28 cellular contexts compared by ENCODE assay signal in the genomic region with DNA sequence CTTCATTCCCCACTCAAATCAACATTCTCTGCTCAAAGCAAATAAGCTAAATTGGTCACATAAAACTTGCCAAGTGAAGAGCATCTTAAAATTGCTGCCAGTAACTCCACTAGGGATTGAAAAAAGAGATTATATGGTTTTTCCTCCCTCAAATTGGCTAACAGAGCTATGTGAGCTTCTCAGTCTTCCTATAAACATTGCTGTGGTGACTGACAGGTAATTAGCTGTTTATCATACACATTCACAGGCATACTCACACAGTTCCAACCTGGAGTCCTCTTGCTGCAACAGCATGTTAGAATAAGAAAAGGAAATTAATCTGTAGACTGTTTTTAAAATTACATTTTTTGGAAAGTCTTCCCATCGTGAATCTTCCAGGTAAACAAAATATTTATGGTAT.
DNase-seq lines count a peak whose midpoint lies in the region; TF ChIP-seq lines count a peak whose summit lies in the region.
"Had no signal": no experiment of that assay in that cellular context is flagged by ENCODE, and none has a peak within 500 bp of the region (broad histone marks: within the 10 kb centered on the region; RNA-seq: fewer than 3 reads in every experiment).

No MANE protein-coding gene starts in this region.

- no peaks in the 10 kb centered on the region for H3K27me3 ChIP-seq in neural cell (ENCODE audit: insufficient read depth, low read depth, low read length)
- H3K27me3 ChIP-seq: BE2C; BLaER1; BLaER1 treated with 17β-estradiol and CSF1 and Interleukin-3, amounts not matched to agents 10 nM and 100 nM had no signal

- TF ChIP-seq RAD21 in neural cell (conservative IDR thresholded peaks at IDR 0.05), result peak; percentile 47

- no peaks in the 10 kb centered on the region for H3F3A ChIP-seq in neural cell (ENCODE audit: insufficient read depth, low read length, poor library complexity, severe bottlenecking)

- H3K9me3 ChIP-seq in neural cell (ENCODE audit: low read length), result peaks cover 3% of the 10 kb centered on the region
- H3K9me3 ChIP-seq: A549, BE2C, BLaER1, Caco-2 had no signal

- TF ChIP-seq CTCF in neural cell (IDR thresholded peaks at IDR 0.05; ENCODE audit: poor library complexity, severe bottlenecking), result peak; percentile 23

- H3K4me3 ChIP-seq in neural cell (ENCODE audit: low read length), result no peak overlapping the region
- H3K4me3 ChIP-seq: A549; BLaER1; BLaER1 treated with 17β-estradiol and CSF1 and Interleukin-3, amounts not matched to agents 10 nM and 100 nM had no signal

- H3K36me3 ChIP-seq in neural cell (ENCODE audit: insufficient read depth, low read length), result no peaks in the 10 kb centered on the region
- H3K36me3 ChIP-seq: BE2C; BLaER1; BLaER1 treated with 17β-estradiol and CSF1 and Interleukin-3, amounts not matched to agents 10 nM and 100 nM had no signal

- H3K79me2 ChIP-seq in neural cell (replicated peaks; ENCODE audit: insufficient read depth, low read length), result no peaks in the 10 kb centered on the region

- peak overlapping the region; percentile 7 for H3K27ac ChIP-seq in neural cell (ENCODE audit: low read length)
- H3K27ac ChIP-seq: 22Rv1; A549; BLaER1; BLaER1 treated with 17β-estradiol and CSF1 and Interleukin-3, amounts not matched to agents 10 nM and 100 nM; C4-2B had no signal

- H3K9ac ChIP-seq in neural cell (ENCODE audit: low read length), result no peak overlapping the region
- H3K9ac ChIP-seq: BLaER1; BLaER1 treated with 17β-estradiol and CSF1 and Interleukin-3, amounts not matched to agents 10 nM and 100 nM had no signal

- H4K20me1 ChIP-seq in neural cell (ENCODE audit: insufficient read depth), result no peaks in the 10 kb centered on the region
- H4K20me1 ChIP-seq: BLaER1; BLaER1 treated with 17β-estradiol and CSF1 and Interleukin-3, amounts not matched to agents 10 nM and 100 nM had no signal

- no peak overlapping the region for H2AFZ ChIP-seq in neural cell (ENCODE audit: low read depth, low read length)

- peak; percentile 59 for DNase-seq in NCI-H446 treated with DMSO at 0.1 percent for 48 hours (lab: John Stamatoyannopoulos, UW)
- DNase-seq in NCI-H446 (lab: John Stamatoyannopoulos, UW), result no peak
- DNase-seq in NCI-H1694 treated with DMSO at 0.1 percent for 48 hours (lab: John Stamatoyannopoulos, UW), result no peak
- DNase-seq: 8988T; ACHN; AML-193; BE2C; C1 segment of cervical spinal cord; Caco-2; Calu3; CD4-positive, alpha-beta T cell; CD4-positive, CD25-positive, alpha-beta regulatory T cell; CD8-positive, alpha-beta memory T cell; CD8-positive, alpha-beta T cell; COR-L47; DMS 273 treated with DMSO at 0.1 percent for 48 hours; DMS153; DMS53; DMS79; DMS79 treated with DMSO at 0.1 percent for 48 hours; DND-41; EL had no signal

- H3K9me2 ChIP-seq in neural cell (ENCODE audit: insufficient read depth, low read length), result no peaks in the 10 kb centered on the region

- H3K4me2 ChIP-seq in neural cell (ENCODE audit: low read length), result peak overlapping the region; percentile 4
- H3K4me2 ChIP-seq: A549; BLaER1; BLaER1 treated with 17β-estradiol and CSF1 and Interleukin-3, amounts not matched to agents 10 nM and 100 nM had no signal

- peak; percentile 56 for TF ChIP-seq EP300 in neural cell (conservative IDR thresholded peaks at IDR 0.05; ENCODE audit: poor library complexity, severe bottlenecking)

TF ChIP-seq in neural cell, 6 proteins besides CTCF, POLR2A, EP300 and RAD21:
- TF ChIP-seq SMC3 (conservative IDR thresholded peaks at IDR 0.05; ENCODE audit: poor library complexity) (peak; percentile 19), POLR2AphosphoS5 (IDR thresholded peaks at IDR 0.05) (peak; percentile 78)
- TF ChIP-seq, protein P1, sequence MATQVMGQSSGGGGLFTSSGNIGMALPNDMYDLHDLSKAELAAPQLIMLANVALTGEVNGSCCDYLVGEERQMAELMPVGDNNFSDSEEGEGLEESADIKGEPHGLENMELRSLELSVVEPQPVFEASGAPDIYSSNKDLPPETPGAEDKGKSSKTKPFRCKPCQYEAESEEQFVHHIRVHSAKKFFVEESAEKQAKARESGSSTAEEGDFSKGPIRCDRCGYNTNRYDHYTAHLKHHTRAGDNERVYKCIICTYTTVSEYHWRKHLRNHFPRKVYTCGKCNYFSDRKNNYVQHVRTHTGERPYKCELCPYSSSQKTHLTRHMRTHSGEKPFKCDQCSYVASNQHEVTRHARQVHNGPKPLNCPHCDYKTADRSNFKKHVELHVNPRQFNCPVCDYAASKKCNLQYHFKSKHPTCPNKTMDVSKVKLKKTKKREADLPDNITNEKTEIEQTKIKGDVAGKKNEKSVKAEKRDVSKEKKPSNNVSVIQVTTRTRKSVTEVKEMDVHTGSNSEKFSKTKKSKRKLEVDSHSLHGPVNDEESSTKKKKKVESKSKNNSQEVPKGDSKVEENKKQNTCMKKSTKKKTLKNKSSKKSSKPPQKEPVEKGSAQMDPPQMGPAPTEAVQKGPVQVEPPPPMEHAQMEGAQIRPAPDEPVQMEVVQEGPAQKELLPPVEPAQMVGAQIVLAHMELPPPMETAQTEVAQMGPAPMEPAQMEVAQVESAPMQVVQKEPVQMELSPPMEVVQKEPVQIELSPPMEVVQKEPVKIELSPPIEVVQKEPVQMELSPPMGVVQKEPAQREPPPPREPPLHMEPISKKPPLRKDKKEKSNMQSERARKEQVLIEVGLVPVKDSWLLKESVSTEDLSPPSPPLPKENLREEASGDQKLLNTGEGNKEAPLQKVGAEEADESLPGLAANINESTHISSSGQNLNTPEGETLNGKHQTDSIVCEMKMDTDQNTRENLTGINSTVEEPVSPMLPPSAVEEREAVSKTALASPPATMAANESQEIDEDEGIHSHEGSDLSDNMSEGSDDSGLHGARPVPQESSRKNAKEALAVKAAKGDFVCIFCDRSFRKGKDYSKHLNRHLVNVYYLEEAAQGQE (IDR thresholded peaks at IDR 0.05; ENCODE audit: borderline replicate concordance), result no peak
